ENCODE assay signal across 8 cellular contexts in genomic region chr4:153465583-153465921, GRCh38.
DNase-seq lines count a peak whose midpoint lies in the region; ATAC-seq lines count a peak whose summit lies in the region.

No MANE protein-coding gene starts in this region.

- DNase-seq in activated gamma-delta T cell (lab: John Stamatoyannopoulos, UW) = peak; percentile 12
- no peak for DNase-seq in activated gamma-delta T cell treated with Interleukin-2 at 50 U/mL for 16 hours
- DNase-seq in RKO (ENCODE audit: low spot score) = peak; percentile 83
- DNase-seq in cerebellar cortex (ENCODE audit: low spot score) = peak; percentile 32
- DNase-seq in kidney glomerular epithelial cell (lab: John Stamatoyannopoulos, UW) = peak; percentile 34
- DNase-seq in stimulated activated CD4-positive, alpha-beta T cell treated with anti-CD3 and anti-CD28 coated beads, Interleukin-4, amount 100 ng/mL, for 4 hours = peak; percentile 23 to 24

- ATAC-seq in HG02981 (IDR thresholded peaks at IDR 0.05; ENCODE audit: unreplicated experiment) (peak; percentile 7), HG03108 (IDR thresholded peaks at IDR 0.05; ENCODE audit: unreplicated experiment) (no peak)
